Comparison of ENCODE assay signal across 2 cellular contexts in genomic region chr18:6851480-6851879, GRCh38.
TF ChIP-seq lines count a peak whose summit lies in the region.

No MANE protein-coding gene starts in this region.

TF ChIP-seq in HEK293, 187 proteins besides CTCF, POLR2A, EP300 and RAD21:
- no peak for TF ChIP-seq ZNF292 (tag by site-specific recombination; IDR thresholded peaks at IDR 0.05; ENCODE audit: borderline replicate concordance, low read depth)
- TF ChIP-seq ZNF146 (tag by site-specific recombination; IDR thresholded peaks at IDR 0.05): peak; percentile 46; the same call in 1 of the 2 replicates
- no peak for TF ChIP-seq SP2 (tag by site-specific recombination; IDR thresholded peaks at IDR 0.05)

TF ChIP-seq in H1, 55 proteins besides CTCF, POLR2A, EP300 and RAD21:
- TF ChIP-seq KDM1A (IDR thresholded peaks at IDR 0.05; ENCODE audit: borderline replicate concordance, low read length) (peak; percentile 82), JUND (IDR thresholded peaks at IDR 0.05; ENCODE audit: low read length) (no peak), EZH2 (IDR thresholded peaks at IDR 0.05; ENCODE audit: low read depth, low read length, severe bottlenecking) (no peak), SAP30 (IDR thresholded peaks at IDR 0.05; ENCODE audit: insufficient read depth, insufficient replicate concordance, low read length) (no peak), SRF (IDR thresholded peaks at IDR 0.05; ENCODE audit: low read depth, low read length) (no peak), NRF1 (IDR thresholded peaks at IDR 0.05; ENCODE audit: low read depth, low read length) (no peak), CTBP2 (IDR thresholded peaks at IDR 0.05; ENCODE audit: borderline replicate concordance, insufficient read depth, insufficient read length, low read length) (no peak), BRCA1 (IDR thresholded peaks at IDR 0.05; ENCODE audit: low read depth, low read length) (no peak)
TF ChIP-seq in H1: peak in this region for 1.
